ENCODE assay signal across 15 cellular contexts in the genomic region with DNA sequence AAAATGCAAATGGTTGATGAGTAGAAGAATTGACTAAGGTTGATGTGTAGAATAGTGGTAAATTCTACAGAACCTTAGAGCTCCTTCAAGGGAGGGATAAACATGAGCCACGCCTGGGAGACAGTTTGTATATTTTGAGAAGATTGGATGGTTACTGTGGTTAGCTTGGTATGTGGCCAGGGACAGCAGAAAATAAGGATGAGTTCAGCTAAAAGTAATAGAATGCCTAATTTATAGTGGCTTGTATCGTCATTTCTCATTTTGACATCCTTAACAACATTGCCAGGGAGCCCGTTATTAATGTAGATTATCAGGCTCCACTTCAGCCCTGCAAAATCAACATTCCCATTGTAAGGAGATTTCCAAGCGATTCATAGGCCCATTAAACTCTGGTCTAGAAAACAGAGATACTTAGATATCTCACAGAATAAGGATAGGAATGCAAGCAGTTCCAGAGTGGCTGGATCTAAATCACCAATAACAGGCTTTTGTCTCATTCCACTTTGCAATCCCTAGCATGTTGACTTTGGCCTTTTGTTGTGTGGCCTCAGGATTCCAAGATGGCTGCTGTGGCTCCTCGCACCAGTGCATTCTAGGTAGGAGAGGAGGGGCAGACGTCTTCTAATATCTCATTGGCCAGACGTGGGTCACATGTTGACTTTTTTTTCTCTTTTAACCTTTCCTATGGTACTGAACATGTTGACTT. TPM values are rescaled to one million over a fixed set of nuclear protein-coding genes. Genes with fewer than 3 reads are reported as not detected.
DNase-seq lines count a peak whose midpoint lies in the region; ATAC-seq and TF ChIP-seq lines count a peak whose summit lies in the region.
"Had no signal": no experiment of that assay in that cellular context is flagged by ENCODE, and none has a peak within 500 bp of the region (broad histone marks: within the 10 kb centered on the region; RNA-seq: fewer than 3 reads in every experiment).

No MANE protein-coding gene starts in this region.

- H3K27ac ChIP-seq in brain microvascular endothelial cell (no peak overlapping the region), osteoblast (ENCODE audit: low read depth, low read length) (no peak overlapping the region)
- H3K27ac ChIP-seq: 22Rv1, hepatocyte, parathyroid adenoma had no signal

- H3K4me3 ChIP-seq in brain microvascular endothelial cell (ENCODE audit: low read depth, low read length) = no peak overlapping the region
- H3K4me3 ChIP-seq in osteoblast (ENCODE audit: insufficient read depth, low read length) = no peak overlapping the region
- H3K4me3 ChIP-seq: hepatocyte had no signal

- in situ Hi-C loops in brain microvascular endothelial cell (cut with HindIII; ENCODE audit: low pct_ligation_motif_present, low sequenced_read_pairs) (no loop called here), GM13976 (cut with MboI; ENCODE audit: low sequenced_read_pairs, unreplicated experiment) (no loop called here)

- H3K9me3 ChIP-seq in osteoblast (ENCODE audit: low read depth, low read length) = no peaks in the 10 kb centered on the region

- H3K4me2 ChIP-seq in osteoblast (ENCODE audit: insufficient read depth, low read length) = no peak overlapping the region
- H3K4me2 ChIP-seq: hepatocyte had no signal

- H2AFZ ChIP-seq in osteoblast (ENCODE audit: low read length) = peak overlapping the region; percentile 20
- H2AFZ ChIP-seq: hepatocyte, parathyroid adenoma had no signal

- H3K36me3 ChIP-seq in brain microvascular endothelial cell (replicated peaks) = no peaks in the 10 kb centered on the region
- H3K36me3 ChIP-seq in osteoblast (ENCODE audit: insufficient read depth, low read length) = no peaks in the 10 kb centered on the region

- H3K4me1 ChIP-seq in osteoblast (ENCODE audit: insufficient read depth, low read length) = peaks cover 7% of the 10 kb centered on the region
- H3K4me1 ChIP-seq: parathyroid adenoma had no signal

- peak; percentile 37 for DNase-seq in activated CD4-positive, CD25-positive, alpha-beta regulatory T cell treated with anti-CD3 and anti-CD28 coated beads, Interleukin-2, amount 50 U/mL, for 72 hours
- DNase-seq in M059J (ENCODE audit: low read depth) (peak; percentile 81), brain microvascular endothelial cell (peak; percentile 71), osteoblast (ENCODE audit: insufficient read length, low spot score, missing footprints) (no peak), GM13976 (ENCODE audit: low spot score) (no peak), GOT3 (lab: John Stamatoyannopoulos, UW) (no peak), HK-2 (ENCODE audit: unreplicated experiment) (no peak)
- DNase-seq: amygdala, cortex of kidney, erythroblast, left cardiac atrium had no signal

- no peaks in the 10 kb centered on the region for H3K27me3 ChIP-seq in brain microvascular endothelial cell (replicated peaks)
- no peaks in the 10 kb centered on the region for H3K27me3 ChIP-seq in osteoblast (ENCODE audit: insufficient read depth, low read length)
- H3K27me3 ChIP-seq: hepatocyte had no signal

- TF ChIP-seq CTCF in brain microvascular endothelial cell (IDR thresholded peaks at IDR 0.05; ENCODE audit: low read depth, low read length, missing control alignments) = no peak
- TF ChIP-seq CTCF in osteoblast (IDR thresholded peaks at IDR 0.05; ENCODE audit: extremely low read depth, low read depth, low read length) = no peak
- no peak for TF ChIP-seq CTCF in GM13976 (IDR thresholded peaks at IDR 0.05; ENCODE audit: borderline replicate concordance, control extremely low read depth, extremely low read depth, insufficient read depth, missing control alignments)

- no peak for ATAC-seq in activated CD4-positive, CD25-positive, alpha-beta regulatory T cell treated with anti-CD3 and anti-CD28 coated beads, Interleukin-2, amount 50 U/mL, for 24 hours

- no peaks in the 10 kb centered on the region for H3K79me2 ChIP-seq in osteoblast (ENCODE audit: insufficient read depth, low read length)
- H3K79me2 ChIP-seq: hepatocyte, parathyroid adenoma had no signal

- no peaks in the 10 kb centered on the region for H4K20me1 ChIP-seq in osteoblast (ENCODE audit: insufficient read depth, low read length)

RNA-seq across cellular contexts. Expression of a gene that starts 6.4 kb away (rescaled TPM):
- not detected in 2 replicates for total RNA-seq in M059J (2014; rRNA removed; shearing (Covaris generic))
- total RNA-seq in osteoblast = not detected in 2 replicates
- total RNA-seq: hepatocyte had no signal

Comparison
In these comparisons a context has a peak if more than half of its experiments do, and no peak if none do; other contexts are left out.
1. DNase-seq: peak in activated CD4-positive, CD25-positive, alpha-beta regulatory T cell treated with anti-CD3 and anti-CD28 coated beads, Interleukin-2, amount 50 U/mL, for 72 hours (single experiment), M059J (single experiment) and brain microvascular endothelial cell (single experiment); none in osteoblast (single experiment), GM13976 (single experiment), GOT3 (single experiment) and HK-2 (single experiment).